Comparison of ENCODE assay signal across 9 cellular contexts in the genomic region with DNA sequence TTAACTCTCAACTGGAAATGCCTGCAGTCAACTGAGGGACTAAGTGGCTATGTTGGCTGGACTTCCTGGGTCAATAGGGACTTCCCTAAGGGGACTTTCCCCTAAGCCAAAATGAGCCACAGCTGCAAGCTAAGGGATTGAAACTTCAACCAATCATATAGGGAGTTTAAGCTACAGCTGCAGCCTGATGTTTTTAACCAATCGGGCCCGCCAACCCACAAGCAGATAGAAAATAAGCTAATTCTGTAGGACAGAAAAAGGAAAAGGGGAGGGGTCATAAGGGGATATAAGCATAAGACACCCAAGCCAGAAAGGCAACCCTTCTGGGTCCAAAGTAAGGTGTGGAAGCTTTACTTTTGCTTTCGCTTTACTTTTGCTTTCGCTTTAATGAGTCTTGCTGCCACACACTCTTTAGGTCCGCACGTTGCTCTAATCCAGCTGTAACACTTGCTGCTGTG.
DNase-seq lines count a peak whose midpoint lies in the region; ATAC-seq and TF ChIP-seq lines count a peak whose summit lies in the region.
"Had no signal": no experiment of that assay in that cellular context is flagged by ENCODE, and none has a peak within 500 bp of the region (broad histone marks: within the 10 kb centered on the region; RNA-seq: fewer than 3 reads in every experiment).

No MANE protein-coding gene starts in this region.

- WGBS in ovary, 3 donors: 85 to 89% (median 88%) methylated on average over 6 of the region's 6 CpGs

- H3K27me3 ChIP-seq in CD4-positive, alpha-beta T cell (ENCODE audit: control insufficient read depth, insufficient read depth, low read length): no peaks in the 10 kb centered on the region
- no peaks in the 10 kb centered on the region for H3K27me3 ChIP-seq in ovary

- intact Hi-C loops in CD4-positive, alpha-beta T cell (cut with DNase I, micrococcal nuclease): no loop called here
- intact Hi-C loops in ovary (cut with DNase I): no loop called here

- TF ChIP-seq EP300 in ovary (IDR thresholded peaks at IDR 0.05): no peak

- TF ChIP-seq POLR2A in ovary (IDR thresholded peaks at IDR 0.05): no peak

- no peaks in the 10 kb centered on the region for H3K9me3 ChIP-seq in CD4-positive, alpha-beta T cell (ENCODE audit: control insufficient read depth, low read length)
- no peaks in the 10 kb centered on the region for H3K9me3 ChIP-seq in ovary

- H3K27ac Mint-ChIP-seq in CD4-positive, alpha-beta T cell: peak overlapping the region; percentile 24
- H3K27ac Mint-ChIP-seq in activated naive CD8-positive, alpha-beta T cell treated with anti-CD3 and anti-CD28 coated beads, Interleukin-2, amount 50 U/mL, for 24 hours: no peak overlapping the region

- no peaks in the 10 kb centered on the region for H3K36me3 Mint-ChIP-seq in CD4-positive, alpha-beta T cell (ENCODE audit: low read depth)
- no peaks in the 10 kb centered on the region for H3K36me3 Mint-ChIP-seq in activated naive CD8-positive, alpha-beta T cell treated with anti-CD3 and anti-CD28 coated beads, Interleukin-2, amount 50 U/mL, for 24 hours (ENCODE audit: low read depth)

- POLR2A ChIA-PET in CD4-positive, alpha-beta T cell (lab: Charles Lee): no interaction called here

- H3K9me3 Mint-ChIP-seq in CD4-positive, alpha-beta T cell: no peaks in the 10 kb centered on the region
- H3K9me3 Mint-ChIP-seq in activated naive CD8-positive, alpha-beta T cell treated with anti-CD3 and anti-CD28 coated beads, Interleukin-2, amount 50 U/mL, for 24 hours: no peaks in the 10 kb centered on the region

- no peaks in the 10 kb centered on the region for H3K36me3 ChIP-seq in ovary

- no peak for TF ChIP-seq CTCF in CD4-positive, alpha-beta T cell (IDR thresholded peaks at IDR 0.05)
- no peak for TF ChIP-seq CTCF in GM20000 (IDR thresholded peaks at IDR 0.05; ENCODE audit: extremely low read depth, missing control alignments)
- TF ChIP-seq CTCF in ovary (IDR thresholded peaks at IDR 0.05): no peak

- no peaks in the 10 kb centered on the region for H3K4me1 Mint-ChIP-seq in CD4-positive, alpha-beta T cell (ENCODE audit: low read depth)
- H3K4me1 Mint-ChIP-seq in activated naive CD8-positive, alpha-beta T cell treated with anti-CD3 and anti-CD28 coated beads, Interleukin-2, amount 50 U/mL, for 24 hours: peaks cover 5% of the 10 kb centered on the region

- H3K27ac ChIP-seq in CD4-positive, alpha-beta T cell (ENCODE audit: low read depth, low read length): no peak overlapping the region
- H3K27ac ChIP-seq in ovary: no peak overlapping the region

- no peak overlapping the region for H3K4me3 ChIP-seq in ovary
- H3K4me3 ChIP-seq: SK-N-MC had no signal

- peak overlapping the region; percentile 79 for H3K4me3 Mint-ChIP-seq in CD4-positive, alpha-beta T cell
- peak overlapping the region; percentile 49 for H3K4me3 Mint-ChIP-seq in activated naive CD8-positive, alpha-beta T cell treated with anti-CD3 and anti-CD28 coated beads, Interleukin-2, amount 50 U/mL, for 24 hours

- no peaks in the 10 kb centered on the region for H3K27me3 Mint-ChIP-seq in CD4-positive, alpha-beta T cell
- H3K27me3 Mint-ChIP-seq in activated naive CD8-positive, alpha-beta T cell treated with anti-CD3 and anti-CD28 coated beads, Interleukin-2, amount 50 U/mL, for 24 hours: no peaks in the 10 kb centered on the region

- CTCF ChIA-PET in CD4-positive, alpha-beta T cell (lab: Charles Lee): no interaction called here

- H3K4me1 ChIP-seq in ovary (ENCODE audit: insufficient read depth): no peaks in the 10 kb centered on the region

- ATAC-seq in CD4-positive, alpha-beta T cell (ENCODE audit: poor library complexity): no peak
- peak; percentile 79 for ATAC-seq in activated naive CD8-positive, alpha-beta T cell treated with anti-CD3 and anti-CD28 coated beads, Interleukin-2, amount 50 U/mL, for 24 hours
- no peak for ATAC-seq in GM19035 (IDR thresholded peaks at IDR 0.05; ENCODE audit: unreplicated experiment)

- no peak for DNase-seq in CD4-positive, alpha-beta T cell
- peak; percentile 16 for DNase-seq in GM20000 (ENCODE audit: low spot score)
- DNase-seq in NCI-H2107 (lab: John Stamatoyannopoulos, UW): peak; percentile 3
- DNase-seq in activated naive CD8-positive, alpha-beta T cell treated with anti-CD3 and anti-CD28 coated beads, Interleukin-2, amount 50 U/mL, for 24 hours: no peak
- DNase-seq in NCI-H2171 (lab: John Stamatoyannopoulos, UW): no peak
- no peak for DNase-seq in ovary
- DNase-seq in epidermal melanocyte (ENCODE audit: insufficient read length, low spot score): no peak

Comparison
In these comparisons a context has a peak if more than half of its experiments do, and no peak if none do; other contexts are left out.
1. DNase-seq: peak in GM20000 (single experiment) and NCI-H2107 (single experiment); none in CD4-positive, alpha-beta T cell (0 of 10), activated naive CD8-positive, alpha-beta T cell treated with anti-CD3 and anti-CD28 coated beads, Interleukin-2, amount 50 U/mL, for 24 hours (single experiment), NCI-H2171 (single experiment), ovary (0 of 5) and epidermal melanocyte (single experiment).